Comparison of ENCODE assay signal across 8 cellular contexts in genomic region chr17:19386276-19386863, GRCh38. TPM values are rescaled to one million over a fixed set of nuclear protein-coding genes. Genes with fewer than 3 reads are reported as not detected.
A peak's percentile ranks its signal among the peaks of the same experiment; 100 is the strongest.
DNase-seq lines count a peak whose midpoint lies in the region; ATAC-seq and TF ChIP-seq lines count a peak whose summit lies in the region.

No MANE protein-coding gene starts in this region.

- no peaks in the 10 kb centered on the region for H3K9me3 ChIP-seq in psoas muscle

- H3K4me3 ChIP-seq in fibroblast of the aortic adventitia (ENCODE audit: low read depth, low read length): peak overlapping the region; percentile 78
- H3K4me3 ChIP-seq in psoas muscle: peak overlapping the region; percentile 41

- no peak for TF ChIP-seq CTCF in fibroblast of the aortic adventitia (IDR thresholded peaks at IDR 0.05; ENCODE audit: insufficient read depth, low read length)
- TF ChIP-seq CTCF in psoas muscle (IDR thresholded peaks at IDR 0.05): no peak

- no peaks in the 10 kb centered on the region for H3K27me3 ChIP-seq in psoas muscle (ENCODE audit: insufficient read depth in 3 of 3, low read length in 2 of 3)

- ATAC-seq in psoas muscle: peak; percentile 41 to 70 (median 48)

- H3K4me1 ChIP-seq in psoas muscle: peaks cover 19% of the 10 kb centered on the region

- intact Hi-C loops in psoas muscle (cut with DNase I): no loop called here

- H3K36me3 ChIP-seq in psoas muscle (ENCODE audit: insufficient read depth in 1 of 2, low read depth in 1 of 2): peaks cover 0 to 38% of the 10 kb centered on the region in 2 donors

- H3K27ac ChIP-seq in psoas muscle: peak overlapping the region; percentile 60

- 42 to 56% (median 47%) methylated on average over 16 to 17 of the region's 17 CpGs for WGBS in psoas muscle, 3 donors

- peak; percentile 96 for DNase-seq in ELR (ENCODE audit: low read depth)
- DNase-seq in RPMI7951 (ENCODE audit: low read depth): peak; percentile 77
- DNase-seq in fibroblast of the aortic adventitia (ENCODE audit: low read depth): peak; percentile 79
- DNase-seq in psoas muscle: peak; percentile 84 to 88
- no peak for DNase-seq in ecto neural progenitor cell (ENCODE audit: low spot score)
- DNase-seq in NCI-H345 (lab: John Stamatoyannopoulos, UW): no peak
- no peak for DNase-seq in NCI-H1930 (lab: John Stamatoyannopoulos, UW)
- no peak for DNase-seq in GDM1 (lab: John Stamatoyannopoulos, UW)

RNA-seq across cellular contexts. Expression of gene MFAP4, which starts 0.6 kb away (rescaled TPM):
- total RNA-seq in RPMI7951 (2014; rRNA removed; shearing (Covaris generic)): 4.7 and 5.2 TPM in 2 replicates
- 20.2 and 89.6 TPM in 2 replicates for total RNA-seq in fibroblast of the aortic adventitia (ENCODE audit: low replicate concordance)
- 10 to 100 TPM in 2 of 4 donors, 1 to 10 TPM in 2; 8.7 to 44.5 (median 15.1) TPM for total RNA-seq in psoas muscle
- 1 to 10 TPM; 5.8 to 8.9 (median 6.7) TPM for polyA plus RNA-seq in psoas muscle

RNA-seq across cellular contexts. Expression of gene MAPK7, which starts 8.1 kb away (rescaled TPM):
- 4.1 and 6.7 TPM in 2 replicates for total RNA-seq in RPMI7951 (2014; rRNA removed; shearing (Covaris generic))
- 18.0 and 24.0 TPM in 2 replicates for total RNA-seq in fibroblast of the aortic adventitia (ENCODE audit: low replicate concordance)
- 1 to 10 TPM; 6.7 to 9.8 (median 7.6) TPM for total RNA-seq in psoas muscle
- 10 to 100 TPM in 1 of 3 donors, 1 to 10 TPM in 2; 6.1 to 12.6 (median 6.9) TPM for polyA plus RNA-seq in psoas muscle

RNA-seq across cellular contexts. Expression of gene B9D1, which starts 23.8 kb away (rescaled TPM):
- 16.2 and 20.3 TPM in 2 replicates for total RNA-seq in RPMI7951 (2014; rRNA removed; shearing (Covaris generic))
- total RNA-seq in fibroblast of the aortic adventitia (ENCODE audit: low replicate concordance) (8.2 and 19.9 TPM in 2 replicates), psoas muscle (1 to 10 TPM; 4.7 to 8.7 (median 6.4) TPM)
- 1 to 10 TPM; 7.0 to 9.2 (median 7.3) TPM for polyA plus RNA-seq in psoas muscle

RNA-seq across cellular contexts. Expression of gene RNF112, which starts 24.7 kb away (rescaled TPM):
- total RNA-seq in RPMI7951 (2014; rRNA removed; shearing (Covaris generic)): 0.24 and 0.29 TPM in 2 replicates
- total RNA-seq in fibroblast of the aortic adventitia (ENCODE audit: low replicate concordance) (0.36 and 2.3 TPM in 2 replicates), psoas muscle (1 to 10 TPM in 2 of 4 donors, under 1 TPM in 2; 0.49 to 1.3 (median 0.85) TPM)
- polyA plus RNA-seq in psoas muscle: 1 to 10 TPM in 2 of 3 donors, under 1 TPM in 1; 0.25 to 1.5 (median 1.3) TPM

Comparison
In these comparisons a context has a peak if more than half of its experiments do, and no peak if none do; other contexts are left out.
1. DNase-seq: peak in ELR (single experiment), RPMI7951 (single experiment), fibroblast of the aortic adventitia (single experiment) and psoas muscle (2 of 2); none in ecto neural progenitor cell (single experiment), NCI-H345 (single experiment), NCI-H1930 (0 of 2) and GDM1 (single experiment).